ENCODE assay signal across 19 cellular contexts in genomic region chr1:204092632-204093420, GRCh38. TPM values are rescaled to one million over a fixed set of nuclear protein-coding genes. Genes with fewer than 3 reads are reported as not detected.
DNase-seq lines count a peak whose midpoint lies in the region; ATAC-seq and TF ChIP-seq lines count a peak whose summit lies in the region.
"Had no signal": no experiment of that assay in that cellular context is flagged by ENCODE, and none has a peak within 500 bp of the region (broad histone marks: within the 10 kb centered on the region; RNA-seq: fewer than 3 reads in every experiment).

No MANE protein-coding gene starts in this region.

- H3K4me1 Mint-ChIP-seq in natural killer cell: peaks cover 35 to 50% of the 10 kb centered on the region in 2 donors
- H3K4me1 Mint-ChIP-seq in natural killer cell treated with Interleukin-12 subunit alpha and Interleukin-12 subunit beta and Interleukin-15 and Interleukin-18, amount 100 ng/mL, for 72 hours (ENCODE audit: low read depth in 2 of 2): peaks cover 33 to 38% of the 10 kb centered on the region in 2 donors
- peaks cover 88% of the 10 kb centered on the region for H3K4me1 Mint-ChIP-seq in neural progenitor cell

- H3K4me1 ChIP-seq in hepatocyte (ENCODE audit: insufficient read depth) (peaks cover 39% of the 10 kb centered on the region), neural progenitor cell (peaks cover 76% of the 10 kb centered on the region)

- H3K27me3 ChIP-seq in hepatocyte (no peaks in the 10 kb centered on the region), neural progenitor cell (no peaks in the 10 kb centered on the region)

- H2AFZ ChIP-seq in hepatocyte: no peak overlapping the region
- H2AFZ ChIP-seq in neural progenitor cell (replicated peaks): no peak overlapping the region

- H3K36me3 ChIP-seq in hepatocyte (replicated peaks; ENCODE audit: insufficient read depth, low read depth) (no peaks in the 10 kb centered on the region), neural progenitor cell (no peaks in the 10 kb centered on the region)
- H3K36me3 ChIP-seq: thoracic aorta had no signal

- intact Hi-C loops in natural killer cell (cut with micrococcal nuclease): no loop called here

- H3K27me3 Mint-ChIP-seq in natural killer cell (ENCODE audit: low read depth in 2 of 2) (no peaks in the 10 kb centered on the region), neural progenitor cell (ENCODE audit: insufficient read depth, low read depth) (no peaks in the 10 kb centered on the region)
- no peaks in the 10 kb centered on the region for H3K27me3 Mint-ChIP-seq in natural killer cell treated with Interleukin-12 subunit alpha and Interleukin-12 subunit beta and Interleukin-15 and Interleukin-18, amount 100 ng/mL, for 72 hours

- H3K79me2 ChIP-seq in hepatocyte (peaks cover 91% of the 10 kb centered on the region), neural progenitor cell (ENCODE audit: low read depth) (peaks cover 98% of the 10 kb centered on the region)

- H3K27ac ChIP-seq in hepatocyte: peak overlapping the region; percentile 93
- H3K27ac ChIP-seq in neural progenitor cell: no peak overlapping the region
- H3K27ac ChIP-seq in caudate nucleus (ENCODE audit: low read depth, low read length): no peak overlapping the region
- H3K27ac ChIP-seq: thoracic aorta had no signal

- H3F3A ChIP-seq in neural progenitor cell (ENCODE audit: low read depth): peaks cover 47% of the 10 kb centered on the region

- no peak for TF ChIP-seq CTCF in natural killer cell (IDR thresholded peaks at IDR 0.05)
- TF ChIP-seq CTCF in hepatocyte (IDR thresholded peaks at IDR 0.05; ENCODE audit: poor library complexity): no peak
- TF ChIP-seq CTCF in neural progenitor cell (IDR thresholded peaks at IDR 0.05): no peak

- no peak overlapping the region for H3K9ac ChIP-seq in neural progenitor cell

- ATAC-seq in natural killer cell: no peak
- ATAC-seq in natural killer cell treated with Interleukin-12 subunit alpha and Interleukin-12 subunit beta and Interleukin-15 and Interleukin-18, amount 100 ng/mL, for 72 hours: no peak

- no peak overlapping the region for H3K4me3 ChIP-seq in hepatocyte
- H3K4me3 ChIP-seq in neural progenitor cell: no peak overlapping the region
- H3K4me3 ChIP-seq: thoracic aorta had no signal

- H3K4me2 ChIP-seq in hepatocyte (peak overlapping the region; percentile 66), neural progenitor cell (no peak overlapping the region)

- no peak for DNase-seq in natural killer cell
- DNase-seq in natural killer cell treated with Interleukin-12 subunit alpha and Interleukin-12 subunit beta and Interleukin-15 and Interleukin-18, amount 100 ng/mL, for 72 hours (ENCODE audit: low spot score): no peak
- DNase-seq in hepatocyte (ENCODE audit: low spot score): no peak
- no peak for DNase-seq in neural progenitor cell (ENCODE audit: low spot score)
- no peak for DNase-seq in retina
- no peak for DNase-seq in T-helper 2 cell
- no peak for DNase-seq in caudate nucleus (lab: John Stamatoyannopoulos, UW)
- no peak for DNase-seq in activated gamma-delta T cell (lab: John Stamatoyannopoulos, UW)
- DNase-seq: activated CD4-positive, CD25-positive, alpha-beta regulatory T cell; activated effector memory CD4-positive, alpha-beta T cell treated with anti-CD3 and anti-CD28 coated beads, Interleukin-2, amount 50 U/mL, for 16 hours; CD4-positive, alpha-beta memory T cell; cortex of kidney; erythroblast; IMR-90; MV-4-11; NCI-H2171 treated with DMSO at 0.1 percent for 48 hours; T-helper 1 cell had no signal

- no peak overlapping the region for H3K4me3 Mint-ChIP-seq in natural killer cell
- no peak overlapping the region for H3K4me3 Mint-ChIP-seq in natural killer cell treated with Interleukin-12 subunit alpha and Interleukin-12 subunit beta and Interleukin-15 and Interleukin-18, amount 100 ng/mL, for 72 hours
- H3K4me3 Mint-ChIP-seq in neural progenitor cell: peak overlapping the region; percentile 37
- H3K4me3 Mint-ChIP-seq: CD4-positive, alpha-beta memory T cell had no signal

- H4K20me1 ChIP-seq in hepatocyte (ENCODE audit: insufficient read depth, poor library complexity, severe bottlenecking) (no peaks in the 10 kb centered on the region), neural progenitor cell (ENCODE audit: low read depth) (peaks cover 100% of the 10 kb centered on the region)

- H3K27ac Mint-ChIP-seq in natural killer cell: peak overlapping the region; percentile 22 to 44
- peak overlapping the region in 1 of 2 donors; percentile 15 for H3K27ac Mint-ChIP-seq in natural killer cell treated with Interleukin-12 subunit alpha and Interleukin-12 subunit beta and Interleukin-15 and Interleukin-18, amount 100 ng/mL, for 72 hours
- H3K27ac Mint-ChIP-seq in neural progenitor cell: peak overlapping the region; percentile 51

- WGBS in hepatocyte (ENCODE audit: low lambda C conversion rate, missing lambda C conversion rate): 69% methylated on average over 12 of the region's 12 CpGs

- H3K9me3 ChIP-seq in hepatocyte (ENCODE audit: low read depth): no peaks in the 10 kb centered on the region
- no peaks in the 10 kb centered on the region for H3K9me3 ChIP-seq in neural progenitor cell (ENCODE audit: low read depth)
- H3K9me3 ChIP-seq: thoracic aorta had no signal

- H3K9me2 ChIP-seq in hepatocyte (replicated peaks; ENCODE audit: insufficient read depth): no peaks in the 10 kb centered on the region

- no peaks in the 10 kb centered on the region for H3K9me3 Mint-ChIP-seq in natural killer cell
- no peaks in the 10 kb centered on the region for H3K9me3 Mint-ChIP-seq in natural killer cell treated with Interleukin-12 subunit alpha and Interleukin-12 subunit beta and Interleukin-15 and Interleukin-18, amount 100 ng/mL, for 72 hours
- H3K9me3 Mint-ChIP-seq in neural progenitor cell: no peaks in the 10 kb centered on the region
- H3K9me3 Mint-ChIP-seq: CD4-positive, alpha-beta memory T cell had no signal

- no peaks in the 10 kb centered on the region for H3K36me3 Mint-ChIP-seq in natural killer cell
- no peaks in the 10 kb centered on the region for H3K36me3 Mint-ChIP-seq in natural killer cell treated with Interleukin-12 subunit alpha and Interleukin-12 subunit beta and Interleukin-15 and Interleukin-18, amount 100 ng/mL, for 72 hours
- peaks cover 5% of the 10 kb centered on the region for H3K36me3 Mint-ChIP-seq in neural progenitor cell
- H3K36me3 Mint-ChIP-seq: CD4-positive, alpha-beta memory T cell had no signal

RNA-seq across cellular contexts. Expression of gene SOX13, which starts 19.9 kb away (rescaled TPM):
- total RNA-seq in natural killer cell (10 to 100 TPM; 27.3 to 44.7 (median 41.4) TPM), hepatocyte (11.5 and 11.9 TPM in 2 replicates), neural progenitor cell (ENCODE audit: low replicate concordance) (27.8 and 28.6 TPM in 2 replicates)
- 1 to 10 TPM; 5.9 to 8.3 TPM for total RNA-seq in natural killer cell treated with Interleukin-12 subunit alpha and Interleukin-12 subunit beta and Interleukin-15 and Interleukin-18, amount 100 ng/mL, for 72 hours
- polyA plus RNA-seq in hepatocyte: 22.3 and 24.6 TPM in 2 replicates
- total RNA-seq: G401 had no signal

RNA-seq across cellular contexts. Expression of gene ETNK2, which starts 59.0 kb away (rescaled TPM):
- 1 to 10 TPM; 5.1 to 5.8 (median 5.5) TPM for total RNA-seq in natural killer cell
- total RNA-seq in natural killer cell treated with Interleukin-12 subunit alpha and Interleukin-12 subunit beta and Interleukin-15 and Interleukin-18, amount 100 ng/mL, for 72 hours: under 1 TPM; 0.50 to 0.67 TPM
- total RNA-seq in hepatocyte: 51.1 and 59.4 TPM in 2 replicates
- 50.7 and 71.9 TPM in 2 replicates for polyA plus RNA-seq in hepatocyte
- total RNA-seq in neural progenitor cell (ENCODE audit: low replicate concordance): 5.3 and 17.6 TPM in 2 replicates
